Comparison of ENCODE assay signal across 8 cellular contexts in genomic region chr19:1438035-1438932, GRCh38. TPM values are rescaled to one million over a fixed set of nuclear protein-coding genes. Genes with fewer than 3 reads are reported as not detected.
DNase-seq lines count a peak whose midpoint lies in the region; ATAC-seq lines count a peak whose summit lies in the region.

Gene RPS15 (plus strand): TSS chr19:1438396. CDS start chr19:1438426, 30 bp downstream.

- peak; percentile 94 for DNase-seq in COR-L47 (lab: John Stamatoyannopoulos, UW)
- peak; percentile 88 for DNase-seq in NOMO-1 treated with dmso at 0.1 percent for 144 hours (lab: John Stamatoyannopoulos, UW; ENCODE audit: unreplicated experiment)
- DNase-seq in activated CD8-positive, alpha-beta memory T cell treated with anti-CD3 and anti-CD28 coated beads for 48 hours (ENCODE audit: low read depth in 2 of 3, low spot score in 2 of 3), result peak; percentile 86 to 94 (median 94)
- DNase-seq in mesenteric fat pad (ENCODE audit: low spot score), result peak; percentile 99
- peak; percentile 90 for DNase-seq in stimulated activated CD8-positive, alpha-beta memory T cell treated with anti-CD3 and anti-CD28 coated beads, Interleukin-15, amount 100 ng/mL, for 1 hour (ENCODE audit: low read depth)

- peak within 1 kb of the TSS; percentile 94 for H3K27ac ChIP-seq in HUES48 (ENCODE audit: low read depth, low read length)

- H3K36me3 ChIP-seq in HUES48 (ENCODE audit: control insufficient read depth, insufficient read depth, low read length) (peaks cover 56% of the 10 kb centered on the region), endocrine pancreas (ENCODE audit: control insufficient read depth, insufficient read depth, low read length) (peaks cover 4% of the 10 kb centered on the region)

- H3K27me3 ChIP-seq in HUES48 (ENCODE audit: control insufficient read depth, insufficient read depth, low read length) (no peaks in the 10 kb centered on the region), endocrine pancreas (ENCODE audit: control insufficient read depth, insufficient read depth, low read length) (no peaks in the 10 kb centered on the region)

- H3K9ac ChIP-seq in HUES48 (ENCODE audit: low read depth, low read length) (peak within 1 kb of the TSS; percentile 95), endocrine pancreas (ENCODE audit: control insufficient read depth, insufficient read depth, low read length) (peak within 1 kb of the TSS; percentile 83)

- peak within 1 kb of the TSS; percentile 77 for H3K4me3 ChIP-seq in HUES48 (ENCODE audit: low read depth, low read length)
- peak within 1 kb of the TSS; percentile 50 for H3K4me3 ChIP-seq in endocrine pancreas (ENCODE audit: control insufficient read depth, insufficient read depth, low read length)

- H3K9me3 ChIP-seq in HUES48 (ENCODE audit: control insufficient read depth, insufficient read depth, low read length) (no peaks in the 10 kb centered on the region), endocrine pancreas (ENCODE audit: control insufficient read depth, low read length) (no peaks in the 10 kb centered on the region)

- H3K4me1 ChIP-seq in HUES48 (ENCODE audit: control insufficient read depth, insufficient read depth, low read length) (0 out of 2 replicates have a peak, but pooled peaks cover 5% of the 10 kb centered on the region), endocrine pancreas (ENCODE audit: control insufficient read depth, insufficient read depth, low read length) (no peaks in the 10 kb centered on the region)

- peak; percentile 84 for ATAC-seq in GM21360 (IDR thresholded peaks at IDR 0.05; ENCODE audit: unreplicated experiment)

RNA-seq across cellular contexts. Expression of gene RPS15, which starts in this region (rescaled TPM):
- 909 TPM for total RNA-seq in mesenteric fat pad

Comparison
In these comparisons a context has a peak if more than half of its experiments do, and no peak if none do; other contexts are left out.
1. Peak in every context shown above with its lines: DNase-seq, ATAC-seq, H3K4me3 ChIP-seq and H3K27ac ChIP-seq.